In the genomic region with DNA sequence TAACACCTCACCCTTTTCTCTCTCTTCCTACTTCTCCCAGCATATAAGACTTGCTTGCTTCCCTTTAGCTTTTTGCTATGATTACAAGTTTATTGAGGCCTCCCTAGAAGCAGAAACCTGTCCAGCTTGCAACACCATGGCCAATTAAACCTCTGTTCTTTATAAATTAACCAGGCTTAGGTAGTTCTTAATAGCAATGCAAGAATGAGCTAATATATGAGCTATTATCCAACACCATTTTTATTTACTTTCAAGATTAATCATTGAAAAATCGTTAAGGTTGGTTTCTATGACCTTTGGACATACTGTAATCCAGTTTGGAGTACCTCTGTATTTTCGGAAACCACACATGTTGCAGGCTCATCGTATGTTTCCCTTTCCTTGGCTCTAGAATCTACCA, we compare ENCODE assay signal across 27 cellular contexts.
"Had no signal": no experiment of that assay in that cellular context is flagged by ENCODE, and none has a peak within 500 bp of the region (broad histone marks: within the 10 kb centered on the region; RNA-seq: fewer than 3 reads in every experiment).

No MANE protein-coding gene starts in this region.

- H3K27me3 ChIP-seq: brain microvascular endothelial cell, cardiac muscle cell had no signal

- DNase-seq: activated B cell treated with CpG ODN at 0.5 μM for 24 hours; activated CD4-positive, alpha-beta memory T cell treated with anti-CD3 and anti-CD28 coated beads for 36 hours; activated CD4-positive, alpha-beta T cell treated with anti-CD3 and anti-CD28 coated beads for 1 hour; activated CD4-positive, alpha-beta T cell treated with anti-CD3 and anti-CD28 coated beads, Interleukin-2, amount 10 ng/mL, durations not matched to agents 24 days and 14 days; activated CD8-positive, alpha-beta memory T cell treated with anti-CD3 and anti-CD28 coated beads for 24 hours; activated effector memory CD4-positive, alpha-beta T cell treated with anti-CD3 and anti-CD28 coated beads, Interleukin-2, amount 50 U/mL, for 16 hours; activated naive CD4-positive, alpha-beta T cell treated with anti-CD3 and anti-CD28 coated beads for 36 hours; activated T-cell treated with anti-CD3 and anti-CD28 coated beads, Interleukin-2, amount 50 U/mL, for 4 hours; amygdala; brain microvascular endothelial cell; NCI-H1092; NCI-H1417; NCI-H2029; NCI-H2107; NCI-H345; NCI-H510A; NCI-H526 treated with DMSO at 0.1 percent for 48 hours; NCI-H82; RPMI8226; T-cell; T-helper 2 cell; T1000 had no signal

- H3K27ac ChIP-seq: brain microvascular endothelial cell, cardiac muscle cell, SK-N-MC had no signal

- FAIRE-seq: astrocyte, TTC549 had no signal

- ATAC-seq: activated T-cell treated with anti-CD3 and anti-CD28 coated beads, Interleukin-2, amount 50 U/mL, for 4 hours; Right ventricle myocardium inferior; T-cell had no signal

- H3K4me3 ChIP-seq: cardiac muscle cell, SK-N-MC had no signal

- H3K36me3 ChIP-seq: brain microvascular endothelial cell, cardiac muscle cell had no signal
